In the genomic region with DNA sequence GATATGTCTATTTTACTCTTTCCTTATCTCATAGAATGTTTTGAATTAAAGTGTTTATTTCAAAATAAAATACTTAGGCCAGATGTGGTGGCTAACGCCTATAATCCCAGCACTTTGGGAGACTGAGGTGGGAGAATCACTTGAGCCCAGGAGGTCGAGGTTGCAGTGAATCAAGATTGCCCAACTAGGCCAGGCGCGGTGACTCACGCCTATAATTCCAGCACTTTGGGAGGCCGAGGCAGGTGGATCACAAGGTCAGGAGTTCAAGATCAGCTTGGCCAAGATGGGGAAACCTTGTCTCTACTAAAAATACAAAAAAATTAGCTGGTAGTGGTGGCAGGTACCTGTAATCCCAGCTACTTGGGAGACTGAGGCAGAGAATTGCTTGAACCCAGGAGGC, we compare ENCODE assay signal across 5 cellular contexts. TPM values are rescaled to one million over a fixed set of nuclear protein-coding genes. Genes with fewer than 3 reads are reported as not detected.
"Had no signal": no experiment of that assay in that cellular context is flagged by ENCODE, and none has a peak within 500 bp of the region (broad histone marks: within the 10 kb centered on the region; RNA-seq: fewer than 3 reads in every experiment).

No MANE protein-coding gene starts in this region.

RNA-seq across cellular contexts. Expression of a gene that starts 2.1 kb away (rescaled TPM):
- total RNA-seq: ascending aorta, bronchial epithelial cell, cardiac muscle cell, WTC11 had no signal
- polyA plus RNA-seq: adipose tissue, cardiac muscle cell had no signal

RNA-seq across cellular contexts. Expression of a gene that starts 52.0 kb away (rescaled TPM):
- polyA plus RNA-seq: cardiac muscle cell had no signal
